Comparison of ENCODE assay signal across 20 cellular contexts in genomic region chr17:16148596-16148995, GRCh38.
DNase-seq lines count a peak whose midpoint lies in the region; ATAC-seq, FAIRE-seq and TF ChIP-seq lines count a peak whose summit lies in the region.
"Had no signal": no experiment of that assay in that cellular context is flagged by ENCODE, and none has a peak within 500 bp of the region (broad histone marks: within the 10 kb centered on the region; RNA-seq: fewer than 3 reads in every experiment).

No MANE protein-coding gene starts in this region.

- no peak overlapping the region for H3K4me2 ChIP-seq in HepG2 (ENCODE audit: low read depth, low read length)

- no peaks in the 10 kb centered on the region for H3K27me3 ChIP-seq in liver (ENCODE audit: control insufficient read depth in 4 of 4, insufficient read depth in 4 of 4, low read length in 3 of 4)
- H3K27me3 ChIP-seq in HepG2 (ENCODE audit: control insufficient read depth in 1 of 2, insufficient read depth in 2 of 2, low read length in 2 of 2) = no peaks in the 10 kb centered on the region
- H3K27me3 ChIP-seq in right lobe of liver = no peaks in the 10 kb centered on the region

- H3K27ac ChIP-seq in liver (ENCODE audit: low read depth in 1 of 2, low read length in 2 of 2) = peak overlapping the region in 1 of 2 donors; percentile 2
- H3K27ac ChIP-seq in HepG2 (ENCODE audit: extremely low read length, insufficient read depth, low read length) = no peak overlapping the region
- H3K27ac ChIP-seq in right lobe of liver = peak overlapping the region in 2 of 3 donors; percentile 24 to 38
- H3K27ac ChIP-seq: 22Rv1 had no signal

- H3K4me3 ChIP-seq in liver (ENCODE audit: low read depth in 1 of 3, low read length in 3 of 3) (no peak overlapping the region), HepG2 (replicated peaks in 1 of 3; ENCODE audit: insufficient read depth in 1 of 3, low read depth in 2 of 3, low read length in 3 of 3) (no peak overlapping the region), right lobe of liver (no peak overlapping the region)

- H4K20me1 ChIP-seq in HepG2 (ENCODE audit: insufficient read depth, low read length) = no peaks in the 10 kb centered on the region

- no peak for TF ChIP-seq EP300 in HepG2 (IDR thresholded peaks at IDR 0.05; ENCODE audit: low read depth in 2 of 2, low read length in 2 of 2)
- TF ChIP-seq EP300 in HepG2 (CRISPR knock-in tag; IDR thresholded peaks at IDR 0.05; ENCODE audit: borderline replicate concordance) = no peak

- BruUV-seq in HepG2 (replicated peaks; lab: Mats Ljungman, UMichigan) = no TSS peak

- no peak overlapping the region for H3K9ac ChIP-seq in liver (ENCODE audit: low read depth in 1 of 2, low read length in 2 of 2)
- H3K9ac ChIP-seq in HepG2 (ENCODE audit: insufficient read depth, low read depth, low read length) = no peak overlapping the region

- H3K27ac Mint-ChIP-seq in T-helper 17 cell = peak overlapping the region; percentile 54
- no peak overlapping the region for H3K27ac Mint-ChIP-seq in activated T-helper 2 cell treated with anti-CD3 and anti-CD28 coated beads, Interferon-gamma antibody, Interleukin-2, Interleukin-4, amounts not matched to agents 10 μg/mL and 5 μg/mL and 100 μg/mL, durations not matched to agents 14 hours and 24 hours and 36 hours

- H3K4me3 Mint-ChIP-seq in T-helper 17 cell = no peak overlapping the region
- H3K4me3 Mint-ChIP-seq in activated T-helper 2 cell treated with anti-CD3 and anti-CD28 coated beads, Interferon-gamma antibody, Interleukin-2, Interleukin-4, amounts not matched to agents 10 μg/mL and 5 μg/mL and 100 μg/mL, durations not matched to agents 14 hours and 24 hours and 36 hours (ENCODE audit: low read depth) = no peak overlapping the region
- H3K4me3 Mint-ChIP-seq: CD4-positive, alpha-beta memory T cell had no signal

- ATAC-seq in HepG2 = no peak
- ATAC-seq in T-helper 17 cell = no peak
- ATAC-seq in right lobe of liver = peak; percentile 45 to 81 (median 68)

- no peak overlapping the region for H2AFZ ChIP-seq in HepG2 (ENCODE audit: low read length)

- in situ Hi-C loops in HepG2 (cut with HindIII; ENCODE audit: extremely low pct_ligation_motif_present, low pct_unique_long_range_greater_than_20kb) = no loop called here

- intact Hi-C loops in HepG2 (cut with micrococcal nuclease; ENCODE audit: unreplicated experiment) (no loop called here), right lobe of liver (cut with DNase I) (no loop called here), cardiac septum (cut with DNase I) (no loop called here)
- intact Hi-C loops in activated T-helper 2 cell treated with anti-CD3 and anti-CD28 coated beads, Interferon-gamma antibody, Interleukin-2, Interleukin-4, amounts not matched to agents 10 μg/mL and 5 μg/mL and 100 μg/mL, durations not matched to agents 14 hours and 24 hours and 36 hours (cut with micrococcal nuclease) = no loop called here

- DNase-seq in HepG2 (ENCODE audit: low spot score) (no peak), T-helper 17 cell (no peak), right lobe of liver (no peak), NOMO-1 treated with dmso at 0.1 percent for 144 hours (lab: John Stamatoyannopoulos, UW; ENCODE audit: unreplicated experiment) (no peak), cardiac septum (ENCODE audit: low spot score) (no peak)
- no peak for DNase-seq in activated T-helper 2 cell treated with anti-CD3 and anti-CD28 coated beads, Interferon-gamma antibody, Interleukin-2, Interleukin-4, amounts not matched to agents 10 μg/mL and 5 μg/mL and 100 μg/mL, durations not matched to agents 14 hours and 24 hours and 36 hours (ENCODE audit: low spot score)
- DNase-seq: ACHN; C1 segment of cervical spinal cord; Calu3; CD4-positive, alpha-beta memory T cell; COR-L47; DMS53; DMS79 treated with DMSO at 0.1 percent for 48 hours; GOT3; H7; HCEC 1CT had no signal

- POLR2A ChIA-PET in HepG2 (lab: Yijun Ruan, JAX) = no interaction called here

- no peaks in the 10 kb centered on the region for H3K79me2 ChIP-seq in HepG2 (ENCODE audit: insufficient read depth, low read length)

- WGBS in liver = 34% methylated on average over 2 of the region's 2 CpGs
- 67% methylated on average over 2 of the region's 2 CpGs for whole genome bisulfite sequencing in HepG2 (ENCODE audit: low lambda C conversion rate)
- WGBS in right lobe of liver (ENCODE audit: insufficient coverage, low coverage, low lambda C conversion rate, missing lambda C conversion rate) = 22% methylated on average over 2 of the region's 2 CpGs

- H3K36me3 Mint-ChIP-seq in T-helper 17 cell (ENCODE audit: low read depth) = peaks cover 13% of the 10 kb centered on the region
- H3K36me3 Mint-ChIP-seq in activated T-helper 2 cell treated with anti-CD3 and anti-CD28 coated beads, Interferon-gamma antibody, Interleukin-2, Interleukin-4, amounts not matched to agents 10 μg/mL and 5 μg/mL and 100 μg/mL, durations not matched to agents 14 hours and 24 hours and 36 hours (ENCODE audit: low read depth) = peaks cover 66% of the 10 kb centered on the region

- FAIRE-seq in HepG2 (lab: Jason Lieb, UNC) (no peak), islet of Langerhans (lab: Jason Lieb, UNC) (peak; percentile 89)
- FAIRE-seq: GM12892 had no signal

- H3K9me3 Mint-ChIP-seq in activated T-helper 2 cell treated with anti-CD3 and anti-CD28 coated beads, Interferon-gamma antibody, Interleukin-2, Interleukin-4, amounts not matched to agents 10 μg/mL and 5 μg/mL and 100 μg/mL, durations not matched to agents 14 hours and 24 hours and 36 hours = peaks cover 6% of the 10 kb centered on the region

- TF ChIP-seq CTCF in liver (IDR thresholded peaks at IDR 0.05; ENCODE audit: low read depth, low read length, missing input control) (no peak), HepG2 (CRISPR knock-in tag; IDR thresholded peaks at IDR 0.05) (no peak), right lobe of liver (IDR thresholded peaks at IDR 0.05) (no peak)

- CTCF ChIA-PET in HepG2 (lab: Yijun Ruan, JAX; ENCODE audit: low intra/inter-chr PET ratio, low total read pairs) = no interaction called here

- peaks cover 10% of the 10 kb centered on the region for H3K4me1 Mint-ChIP-seq in T-helper 17 cell
- peaks cover 2% of the 10 kb centered on the region for H3K4me1 Mint-ChIP-seq in activated T-helper 2 cell treated with anti-CD3 and anti-CD28 coated beads, Interferon-gamma antibody, Interleukin-2, Interleukin-4, amounts not matched to agents 10 μg/mL and 5 μg/mL and 100 μg/mL, durations not matched to agents 14 hours and 24 hours and 36 hours (ENCODE audit: low read depth)

- H3K9me3 ChIP-seq in liver (ENCODE audit: control insufficient read depth in 4 of 4, low read length in 3 of 4) (no peaks in the 10 kb centered on the region), HepG2 (ENCODE audit: low read length) (no peaks in the 10 kb centered on the region), T-helper 17 cell (ENCODE audit: control insufficient read depth, low read length, poor library complexity, severe bottlenecking) (no peaks in the 10 kb centered on the region), right lobe of liver (no peaks in the 10 kb centered on the region)

- peaks cover 0 to 24% (median 16%) of the 10 kb centered on the region in 4 donors for H3K36me3 ChIP-seq in liver (ENCODE audit: control insufficient read depth in 4 of 4, insufficient read depth in 3 of 4, low read depth in 1 of 4, low read length in 3 of 4)
- peaks cover 6 to 55% of the 10 kb centered on the region in 2 experiments for H3K36me3 ChIP-seq in HepG2 (replicated peaks in 1 of 2; ENCODE audit: control insufficient read depth in 1 of 2, insufficient read depth in 2 of 2, low read length in 2 of 2)
- peaks cover 0 to 14% (median 7%) of the 10 kb centered on the region in 4 donors for H3K36me3 ChIP-seq in right lobe of liver

- no peaks in the 10 kb centered on the region for H3K27me3 Mint-ChIP-seq in T-helper 17 cell
- no peaks in the 10 kb centered on the region for H3K27me3 Mint-ChIP-seq in activated T-helper 2 cell treated with anti-CD3 and anti-CD28 coated beads, Interferon-gamma antibody, Interleukin-2, Interleukin-4, amounts not matched to agents 10 μg/mL and 5 μg/mL and 100 μg/mL, durations not matched to agents 14 hours and 24 hours and 36 hours (ENCODE audit: low read depth)
- H3K27me3 Mint-ChIP-seq: CD4-positive, alpha-beta memory T cell had no signal

- H3K4me1 ChIP-seq in liver (ENCODE audit: control insufficient read depth in 4 of 4, insufficient read depth in 4 of 4, low read length in 3 of 4) (peaks cover 0 to 12% (median 4%) of the 10 kb centered on the region in 4 donors), HepG2 (ENCODE audit: insufficient read depth, low read length) (no peaks in the 10 kb centered on the region), right lobe of liver (peaks cover 0 to 18% (median 3%) of the 10 kb centered on the region in 4 donors)

- no peak for TF ChIP-seq RAD21 in liver (IDR thresholded peaks at IDR 0.05)
- no peak for TF ChIP-seq RAD21 in HepG2 (CRISPR knock-in tag; IDR thresholded peaks at IDR 0.05)

- TF ChIP-seq POLR2A in HepG2 (IDR thresholded peaks at IDR 0.05; ENCODE audit: insufficient read depth in 1 of 2, low read depth in 2 of 2, low read length in 2 of 2) (no peak), right lobe of liver (IDR thresholded peaks at IDR 0.05) (no peak)

TF ChIP-seq in HepG2, 621 proteins besides CTCF, POLR2A, EP300 and RAD21 (continues in another document):
- TF ChIP-seq ZNF501 (CRISPR knock-in tag; IDR thresholded peaks at IDR 0.05) (no peak), AKAP8 (CRISPR knock-in tag; IDR thresholded peaks at IDR 0.05) (no peak), KLF16 (CRISPR knock-in tag; IDR thresholded peaks at IDR 0.05) (no peak), SP140L (CRISPR knock-in tag; IDR thresholded peaks at IDR 0.05; ENCODE audit: borderline replicate concordance) (no peak), RFXANK (CRISPR knock-in tag; IDR thresholded peaks at IDR 0.05) (no peak), ZNF605 (CRISPR knock-in tag; IDR thresholded peaks at IDR 0.05) (no peak), YEATS4 (CRISPR knock-in tag; IDR thresholded peaks at IDR 0.05; ENCODE audit: borderline replicate concordance) (no peak), EHMT2 (IDR thresholded peaks at IDR 0.05; ENCODE audit: borderline replicate concordance, low read depth, low read length) (no peak), FLYWCH1 (CRISPR knock-in tag; IDR thresholded peaks at IDR 0.05) (no peak), SPEN (CRISPR knock-in tag; IDR thresholded peaks at IDR 0.05; ENCODE audit: low read depth) (no peak), SCMH1 (CRISPR knock-in tag; IDR thresholded peaks at IDR 0.05; ENCODE audit: borderline replicate concordance) (no peak)
- TF ChIP-seq, protein P1, sequence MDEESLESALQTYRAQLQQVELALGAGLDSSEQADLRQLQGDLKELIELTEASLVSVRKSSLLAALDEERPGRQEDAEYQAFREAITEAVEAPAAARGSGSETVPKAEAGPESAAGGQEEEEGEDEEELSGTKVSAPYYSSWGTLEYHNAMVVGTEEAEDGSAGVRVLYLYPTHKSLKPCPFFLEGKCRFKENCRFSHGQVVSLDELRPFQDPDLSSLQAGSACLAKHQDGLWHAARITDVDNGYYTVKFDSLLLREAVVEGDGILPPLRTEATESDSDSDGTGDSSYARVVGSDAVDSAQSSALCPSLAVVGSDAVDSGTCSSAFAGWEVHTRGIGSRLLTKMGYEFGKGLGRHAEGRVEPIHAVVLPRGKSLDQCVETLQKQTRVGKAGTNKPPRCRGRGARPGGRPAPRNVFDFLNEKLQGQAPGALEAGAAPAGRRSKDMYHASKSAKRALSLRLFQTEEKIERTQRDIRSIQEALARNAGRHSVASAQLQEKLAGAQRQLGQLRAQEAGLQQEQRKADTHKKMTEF (CRISPR knock-in tag; IDR thresholded peaks at IDR 0.05) = no peak

Comparison
In these comparisons a context has a peak if more than half of its experiments do, and no peak if none do; other contexts are left out.
1. ATAC-seq: peak in right lobe of liver (4 of 4); none in HepG2 (single experiment) and T-helper 17 cell (single experiment).